Comparison of ENCODE assay signal across 26 cellular contexts in genomic region chr15:73804421-73804820, GRCh38. TPM values are rescaled to one million over a fixed set of nuclear protein-coding genes. Genes with fewer than 3 reads are reported as not detected.
DNase-seq lines count a peak whose midpoint lies in the region; ATAC-seq, FAIRE-seq and TF ChIP-seq lines count a peak whose summit lies in the region.
"Had no signal": no experiment of that assay in that cellular context is flagged by ENCODE, and none has a peak within 500 bp of the region (broad histone marks: within the 10 kb centered on the region; RNA-seq: fewer than 3 reads in every experiment).

No MANE protein-coding gene starts in this region.

- H3K27me3 Mint-ChIP-seq in activated T-cell treated with anti-CD3 and anti-CD28 coated beads, Interleukin-2, amount 50 U/mL, for 72 hours (ENCODE audit: low read depth): no peaks in the 10 kb centered on the region

- H3K27ac ChIP-seq in right atrium auricular region (peak overlapping the region; percentile 83 to 90), angular gyrus (ENCODE audit: low read depth, low read length) (peak overlapping the region; percentile 70)
- no peak overlapping the region for H3K27ac ChIP-seq in effector memory CD4-positive, alpha-beta T cell (ENCODE audit: insufficient read depth, low read length, poor library complexity, severe bottlenecking)
- H3K27ac ChIP-seq: GM23248, HL-60, ovary, SJSA1 had no signal

- H3K4me1 ChIP-seq in right atrium auricular region: peaks cover 0 to 65% of the 10 kb centered on the region in 2 donors
- H3K4me1 ChIP-seq in effector memory CD4-positive, alpha-beta T cell (ENCODE audit: control insufficient read depth, insufficient read depth, low read length, poor library complexity, severe bottlenecking): no peaks in the 10 kb centered on the region

- peak; percentile 69 for FAIRE-seq in islet of Langerhans (lab: Jason Lieb, UNC)
- FAIRE-seq: D721Med, urothelium cell line had no signal

- H3K4me3 Mint-ChIP-seq in activated T-cell treated with anti-CD3 and anti-CD28 coated beads, Interleukin-2, amount 50 U/mL, for 72 hours: no peak overlapping the region
- H3K4me3 Mint-ChIP-seq: activated CD8-positive, alpha-beta memory T cell treated with anti-CD3 and anti-CD28 coated beads, Interleukin-2, amount 10 ng/mL, durations not matched to agents 7 days and 5 days; activated T-helper 1 cell treated with anti-CD3 and anti-CD28 coated beads, Interleukin-12 subunit alpha, Interleukin-12 subunit beta, Interleukin-2, Interleukin-4 antibody, amounts not matched to agents 30 ng/mL and 10 ng/mL and 1 ng/mL, durations not matched to agents 14 hours and 24 hours and 36 hours; endodermal cell; memory B cell; naive B cell; T-helper 17 cell had no signal

- no peaks in the 10 kb centered on the region for H3K4me1 Mint-ChIP-seq in activated T-cell treated with anti-CD3 and anti-CD28 coated beads, Interleukin-2, amount 50 U/mL, for 72 hours (ENCODE audit: low read depth)
- H3K4me1 Mint-ChIP-seq: naive B cell had no signal

- intact Hi-C loops in left ventricle myocardium superior (cut with micrococcal nuclease): no loop called here

- ATAC-seq in left ventricle myocardium superior (no peak), HG03469 (IDR thresholded peaks at IDR 0.05; ENCODE audit: unreplicated experiment) (no peak), HG03457 (IDR thresholded peaks at IDR 0.05; ENCODE audit: unreplicated experiment) (no peak)
- ATAC-seq in activated T-cell treated with anti-CD3 and anti-CD28 coated beads, Interleukin-2, amount 50 U/mL, for 72 hours (replicated peaks in 1 of 2): no peak
- ATAC-seq: activated CD8-positive, alpha-beta memory T cell treated with anti-CD3 and anti-CD28 coated beads, Interleukin-2, amount 10 ng/mL, durations not matched to agents 7 days and 5 days; sciatic nerve; T-helper 17 cell had no signal

- no peak overlapping the region for H3K4me3 ChIP-seq in right atrium auricular region
- no peak overlapping the region for H3K4me3 ChIP-seq in effector memory CD4-positive, alpha-beta T cell (ENCODE audit: insufficient read depth, low read depth, low read length, poor library complexity, severe bottlenecking)
- H3K4me3 ChIP-seq: GM23248, ovary, SJSA1 had no signal

- H3K9me3 Mint-ChIP-seq in activated T-cell treated with anti-CD3 and anti-CD28 coated beads, Interleukin-2, amount 50 U/mL, for 72 hours: no peaks in the 10 kb centered on the region
- H3K9me3 Mint-ChIP-seq: activated T-helper 1 cell treated with anti-CD3 and anti-CD28 coated beads, Interleukin-12 subunit alpha, Interleukin-12 subunit beta, Interleukin-2, Interleukin-4 antibody, amounts not matched to agents 30 ng/mL and 10 ng/mL and 1 ng/mL, durations not matched to agents 14 hours and 24 hours and 36 hours; endodermal cell; memory B cell; naive B cell had no signal

- no peaks in the 10 kb centered on the region for H3K36me3 Mint-ChIP-seq in activated T-cell treated with anti-CD3 and anti-CD28 coated beads, Interleukin-2, amount 50 U/mL, for 72 hours (ENCODE audit: insufficient read depth in 2 of 2)
- H3K36me3 Mint-ChIP-seq: activated CD8-positive, alpha-beta memory T cell treated with anti-CD3 and anti-CD28 coated beads, Interleukin-2, amount 10 ng/mL, durations not matched to agents 7 days and 5 days; memory B cell; naive B cell had no signal

- H3K36me3 ChIP-seq in right atrium auricular region: no peaks in the 10 kb centered on the region
- no peaks in the 10 kb centered on the region for H3K36me3 ChIP-seq in effector memory CD4-positive, alpha-beta T cell (ENCODE audit: control insufficient read depth, insufficient read depth, low read length)
- H3K36me3 ChIP-seq: ovary, SJSA1 had no signal

- no peaks in the 10 kb centered on the region for H3K27me3 ChIP-seq in right atrium auricular region
- no peaks in the 10 kb centered on the region for H3K27me3 ChIP-seq in effector memory CD4-positive, alpha-beta T cell (replicated peaks; ENCODE audit: control insufficient read depth, insufficient read depth, low read length, poor library complexity, severe bottlenecking)
- H3K27me3 ChIP-seq: ovary, SJSA1 had no signal

- H3K27ac Mint-ChIP-seq in activated T-cell treated with anti-CD3 and anti-CD28 coated beads, Interleukin-2, amount 50 U/mL, for 72 hours: no peak overlapping the region
- H3K27ac Mint-ChIP-seq: activated CD8-positive, alpha-beta memory T cell treated with anti-CD3 and anti-CD28 coated beads, Interleukin-2, amount 10 ng/mL, durations not matched to agents 7 days and 5 days; activated T-helper 1 cell treated with anti-CD3 and anti-CD28 coated beads, Interleukin-12 subunit alpha, Interleukin-12 subunit beta, Interleukin-2, Interleukin-4 antibody, amounts not matched to agents 30 ng/mL and 10 ng/mL and 1 ng/mL, durations not matched to agents 14 hours and 24 hours and 36 hours; endodermal cell; memory B cell; naive B cell; T-helper 17 cell had no signal

- H3K9me3 ChIP-seq in right atrium auricular region: no peaks in the 10 kb centered on the region
- no peaks in the 10 kb centered on the region for H3K9me3 ChIP-seq in effector memory CD4-positive, alpha-beta T cell (ENCODE audit: control insufficient read depth, low read length)
- H3K9me3 ChIP-seq: ovary, SJSA1 had no signal

- DNase-seq in right atrium auricular region (ENCODE audit: low spot score) (no peak), left ventricle myocardium superior (no peak)
- DNase-seq in activated T-cell treated with anti-CD3 and anti-CD28 coated beads, Interleukin-2, amount 50 U/mL, for 72 hours: no peak
- DNase-seq in effector memory CD4-positive, alpha-beta T cell: no peak
- DNase-seq: activated CD4-positive, alpha-beta T cell treated with anti-CD3 and anti-CD28 coated beads for 4 hours; activated CD8-positive, alpha-beta memory T cell treated with anti-CD3 and anti-CD28 coated beads, Interleukin-2, amount 10 ng/mL, durations not matched to agents 7 days and 5 days; activated naive CD4-positive, alpha-beta T cell treated with anti-CD3 and anti-CD28 coated beads, Interleukin-2, amount 50 U/mL, for 16 hours; endodermal cell; GM23248; IMR-90; naive B cell; NCI-H1105 treated with DMSO at 0.1 percent for 48 hours; NCI-H510A; ovary; T-helper 17 cell had no signal

- no peak for TF ChIP-seq CTCF in right atrium auricular region (IDR thresholded peaks at IDR 0.05)

RNA-seq across cellular contexts. Expression of gene INSYN1, which starts 51.3 kb away (rescaled TPM):
- total RNA-seq in right atrium auricular region: 10 to 100 TPM; 32.7 to 68.5 TPM
- total RNA-seq in left ventricle myocardium superior: 168 TPM
- not detected for total RNA-seq in activated T-cell treated with anti-CD3 and anti-CD28 coated beads, Interleukin-2, amount 50 U/mL, for 72 hours
- total RNA-seq: activated CD8-positive, alpha-beta memory T cell treated with anti-CD3 and anti-CD28 coated beads, Interleukin-2, amount 10 ng/mL, durations not matched to agents 7 days and 5 days; activated T-helper 1 cell treated with anti-CD3 and anti-CD28 coated beads, Interleukin-12 subunit alpha, Interleukin-12 subunit beta, Interleukin-2, Interleukin-4 antibody, amounts not matched to agents 30 ng/mL and 10 ng/mL and 1 ng/mL, durations not matched to agents 14 hours and 24 hours and 36 hours; SJSA1; T-helper 17 cell had no signal

Comparison
In these comparisons a context has a peak if more than half of its experiments do, and no peak if none do; other contexts are left out.
1. RNA of gene INSYN1, which starts 51.3 kb away (total RNA-seq): 168 TPM in left ventricle myocardium superior (single experiment) and 32.7 to 68.5 TPM in right atrium auricular region; not detected in activated T-cell treated with anti-CD3 and anti-CD28 coated beads, Interleukin-2, amount 50 U/mL, for 72 hours; every median in the first group is over 10 times any median in the second.